Comparison of ENCODE assay signal across 28 cellular contexts in the genomic region with DNA sequence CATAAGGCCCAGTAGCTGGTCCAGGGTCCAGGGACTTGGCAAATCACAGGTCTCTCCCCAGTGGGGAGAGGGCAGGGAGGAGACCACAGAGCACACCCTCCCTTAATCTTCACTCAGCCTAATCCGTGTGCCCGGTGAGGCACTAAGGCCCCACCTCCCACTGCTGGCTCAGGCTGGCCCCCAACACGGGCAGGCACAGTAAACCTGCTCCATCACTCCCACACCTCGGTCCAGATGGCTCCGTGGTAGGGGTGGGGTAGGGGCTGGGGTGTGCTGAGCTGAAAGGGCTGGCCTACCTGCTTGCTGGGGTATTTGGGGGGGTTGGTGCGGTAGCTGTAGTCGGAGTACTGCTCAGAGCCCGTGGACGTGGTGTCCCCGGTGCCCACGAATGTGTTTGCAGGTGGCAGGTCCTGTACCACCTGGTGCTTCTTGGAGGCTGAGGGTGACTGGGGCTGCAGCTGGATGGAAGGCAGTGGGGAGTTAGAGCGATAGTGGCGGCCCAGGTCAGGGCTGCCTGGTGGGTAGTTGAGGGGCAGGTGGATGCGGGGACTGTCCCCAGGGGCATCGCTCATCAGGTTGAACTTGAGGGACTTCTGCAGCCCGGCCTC. TPM values are rescaled to one million over a fixed set of nuclear protein-coding genes. Genes with fewer than 3 reads are reported as not detected.
"Had no signal": no experiment of that assay in that cellular context is flagged by ENCODE, and none has a peak within 500 bp of the region (broad histone marks: within the 10 kb centered on the region; RNA-seq: fewer than 3 reads in every experiment).

No MANE protein-coding gene starts in this region.

- H3K27ac ChIP-seq: ascending aorta, esophagus muscularis mucosa, foreskin keratinocyte, gastroesophageal sphincter had no signal

- H3K27me3 ChIP-seq: ascending aorta had no signal

- H3K4me3 ChIP-seq: ascending aorta, esophagus muscularis mucosa, gastroesophageal sphincter had no signal

- H3K4me1 ChIP-seq: ascending aorta, foreskin keratinocyte had no signal

- H3K36me3 ChIP-seq: ascending aorta had no signal

- ATAC-seq: activated naive CD4-positive, alpha-beta T cell treated with anti-CD3 and anti-CD28 coated beads, Interleukin-2, amount 50 U/mL, for 72 hours; activated T-cell treated with anti-CD3 and anti-CD28 coated beads, Interleukin-2, amount 50 U/mL, for 72 hours; effector memory CD8-positive, alpha-beta T cell; foreskin keratinocyte; T-helper 17 cell; WTC11 had no signal

- H3K9me3 ChIP-seq: ascending aorta, esophagus muscularis mucosa, gastroesophageal sphincter had no signal

- DNase-seq: activated CD4-positive, alpha-beta memory T cell treated with anti-CD3 and anti-CD28 coated beads, Interleukin-2, amount 10 ng/mL, durations not matched to agents 7 days and 5 days; activated CD4-positive, alpha-beta T cell treated with anti-CD3 and anti-CD28 coated beads for 1 hour; activated CD4-positive, alpha-beta T cell treated with anti-CD3 and anti-CD28 coated beads for 4 hours; activated CD4-positive, alpha-beta T cell treated with anti-CD3 and anti-CD28 coated beads, Interleukin-2, amount 10 ng/mL, durations not matched to agents 7 days and 5 days; activated CD4-positive, alpha-beta T cell treated with anti-CD3 and anti-CD28 coated beads, Interleukin-2, amount 50 U/mL, for 4 hours; activated CD8-positive, alpha-beta memory T cell treated with anti-CD3 and anti-CD28 coated beads, Interleukin-2, amount 50 U/mL, for 48 hours; activated gamma-delta T cell; activated naive CD4-positive, alpha-beta T cell; activated naive CD4-positive, alpha-beta T cell treated with anti-CD3 and anti-CD28 coated beads, Interleukin-2, amount 10 ng/mL, durations not matched to agents 7 days and 5 days; activated naive CD8-positive, alpha-beta T cell treated with anti-CD3 and anti-CD28 coated beads, Interleukin-2, amount 10 ng/mL, durations not matched to agents 7 days and 5 days; activated T-cell treated with anti-CD3 and anti-CD28 coated beads for 4 hours; activated T-cell treated with anti-CD3 and anti-CD28 coated beads, Interleukin-2, amount 50 U/mL, for 24 hours; activated T-cell treated with anti-CD3 and anti-CD28 coated beads, Interleukin-2, amount 50 U/mL, for 72 hours; caudate nucleus; cortex of kidney; dermis blood vessel endothelial cell; effector CD4-positive, alpha-beta T cell; effector memory CD8-positive, alpha-beta T cell; erythroblast; foreskin keratinocyte; T-helper 1 cell; T-helper 17 cell; T1000 had no signal

RNA-seq across cellular contexts. Expression of gene PCDH1, which starts 15.2 kb away (rescaled TPM):
- total RNA-seq: activated CD4-positive, alpha-beta memory T cell treated with anti-CD3 and anti-CD28 coated beads, Interleukin-2, amount 10 ng/mL, durations not matched to agents 7 days and 5 days; activated CD4-positive, alpha-beta T cell treated with anti-CD3 and anti-CD28 coated beads, Interleukin-2, amount 10 ng/mL, durations not matched to agents 7 days and 5 days; activated naive CD8-positive, alpha-beta T cell treated with anti-CD3 and anti-CD28 coated beads, Interleukin-2, amount 10 ng/mL, durations not matched to agents 7 days and 5 days had no signal
